Comparison of ENCODE assay signal across 15 cellular contexts in the genomic region with DNA sequence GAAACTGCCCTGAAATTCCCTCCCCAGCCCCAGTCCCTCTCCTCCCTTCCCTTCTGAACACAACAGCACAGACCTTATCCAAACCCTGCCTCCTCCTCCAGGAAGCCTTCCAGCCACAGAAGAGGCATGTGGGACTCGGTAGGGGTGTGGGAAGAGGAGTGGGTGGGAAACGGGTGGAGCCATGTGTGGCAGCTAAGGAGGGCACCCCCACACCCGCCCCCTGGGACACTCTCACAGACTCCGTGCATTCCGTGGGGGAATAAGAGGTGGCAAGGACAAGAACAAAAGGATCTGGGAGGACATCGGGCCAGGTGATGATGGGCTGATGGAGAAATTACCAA. TPM values are rescaled to one million over a fixed set of nuclear protein-coding genes. Genes with fewer than 3 reads are reported as not detected.
DNase-seq lines count a peak whose midpoint lies in the region; ATAC-seq and TF ChIP-seq lines count a peak whose summit lies in the region.
"Had no signal": no experiment of that assay in that cellular context is flagged by ENCODE, and none has a peak within 500 bp of the region (broad histone marks: within the 10 kb centered on the region; RNA-seq: fewer than 3 reads in every experiment).

No MANE protein-coding gene starts in this region.

- H3K9me3 ChIP-seq in lower lobe of right lung, result no peaks in the 10 kb centered on the region
- H3K9me3 ChIP-seq: SJSA1, tibial nerve had no signal

- H3K4me3 Mint-ChIP-seq in HFFc6, result peak overlapping the region; percentile 86; the same call in 1 of the 2 replicates
- peak overlapping the region in 3 of 5 experiments; percentile 74 to 86 (median 83) for H3K4me3 Mint-ChIP-seq in brain
- H3K4me3 Mint-ChIP-seq in stimulated activated effector memory CD8-positive, alpha-beta T cell treated with anti-CD3 and anti-CD28 coated beads, Interleukin-12 subunit alpha, Interleukin-12 subunit beta, amount 100 ng/mL, for 72 hours, result peak overlapping the region; percentile 54
- H3K4me3 Mint-ChIP-seq in stimulated activated memory B cell treated with anti-CD40 and anti-IgM and Interleukin-4, amounts not matched to agents 10 μg/mL and 1 μg/mL and 100 μg/mL, for 72 hours, result no peak overlapping the region

- H3K27ac ChIP-seq in lower lobe of right lung, result no peak overlapping the region
- H3K27ac ChIP-seq: brain microvascular endothelial cell, SJSA1, tibial nerve had no signal

- ATAC-seq in lower lobe of right lung, result no peak
- ATAC-seq in stimulated activated effector memory CD8-positive, alpha-beta T cell treated with anti-CD3 and anti-CD28 coated beads, Interleukin-12 subunit alpha, Interleukin-12 subunit beta, amount 100 ng/mL, for 72 hours, result no peak
- no peak for ATAC-seq in GM21367 (IDR thresholded peaks at IDR 0.05; ENCODE audit: unreplicated experiment)
- ATAC-seq in stimulated activated memory B cell treated with anti-CD40 and anti-IgM and Interleukin-4, amounts not matched to agents 10 μg/mL and 1 μg/mL and 100 μg/mL, for 72 hours, result no peak
- ATAC-seq in GM21390 (IDR thresholded peaks at IDR 0.05; ENCODE audit: unreplicated experiment), result no peak

- peaks cover 8% of the 10 kb centered on the region for H3K27me3 ChIP-seq in lower lobe of right lung (ENCODE audit: low read depth)
- H3K27me3 ChIP-seq: brain microvascular endothelial cell had no signal

- intact Hi-C loops in lower lobe of right lung (cut with DNase I), result no loop called here

- no peak overlapping the region for H3K4me3 ChIP-seq in lower lobe of right lung

- peaks cover 7% of the 10 kb centered on the region for H3K4me1 ChIP-seq in lower lobe of right lung

- H3K27me3 Mint-ChIP-seq in HFFc6 (ENCODE audit: insufficient read depth) (peaks cover 18% of the 10 kb centered on the region), brain (peaks cover 10% of the 10 kb centered on the region)
- peaks cover 64% of the 10 kb centered on the region for H3K27me3 Mint-ChIP-seq in stimulated activated memory B cell treated with anti-CD40 and anti-IgM and Interleukin-4, amounts not matched to agents 10 μg/mL and 1 μg/mL and 100 μg/mL, for 72 hours

- DNase-seq in HFFc6 (no peak), lower lobe of right lung (peak; percentile 30), inferior parietal cortex (ENCODE audit: extremely low spot score) (no peak)
- no peak for DNase-seq in stimulated activated effector memory CD8-positive, alpha-beta T cell treated with anti-CD3 and anti-CD28 coated beads, Interleukin-12 subunit alpha, Interleukin-12 subunit beta, amount 100 ng/mL, for 72 hours (ENCODE audit: low spot score in 2 of 2)
- DNase-seq: activated CD4-positive, alpha-beta T cell treated with anti-CD3 and anti-CD28 coated beads for 1 hour; stimulated activated naive CD4-positive, alpha-beta T cell treated with Interleukin-2 at 50 U/mL for 16 hours had no signal

- no peak overlapping the region for H3K27ac Mint-ChIP-seq in HFFc6
- no peak overlapping the region for H3K27ac Mint-ChIP-seq in brain
- H3K27ac Mint-ChIP-seq in stimulated activated effector memory CD8-positive, alpha-beta T cell treated with anti-CD3 and anti-CD28 coated beads, Interleukin-12 subunit alpha, Interleukin-12 subunit beta, amount 100 ng/mL, for 72 hours, result no peak overlapping the region
- H3K27ac Mint-ChIP-seq in stimulated activated memory B cell treated with anti-CD40 and anti-IgM and Interleukin-4, amounts not matched to agents 10 μg/mL and 1 μg/mL and 100 μg/mL, for 72 hours, result no peak overlapping the region
- H3K27ac Mint-ChIP-seq: activated naive CD8-positive, alpha-beta T cell treated with anti-CD3 and anti-CD28 coated beads, Interleukin-2, amount 50 U/mL, for 24 hours had no signal

- no peaks in the 10 kb centered on the region for H3K4me1 Mint-ChIP-seq in HFFc6 (ENCODE audit: low read depth)
- peaks cover 33% of the 10 kb centered on the region for H3K4me1 Mint-ChIP-seq in brain
- H3K4me1 Mint-ChIP-seq in stimulated activated effector memory CD8-positive, alpha-beta T cell treated with anti-CD3 and anti-CD28 coated beads, Interleukin-12 subunit alpha, Interleukin-12 subunit beta, amount 100 ng/mL, for 72 hours, result peaks cover 6% of the 10 kb centered on the region
- no peaks in the 10 kb centered on the region for H3K4me1 Mint-ChIP-seq in stimulated activated memory B cell treated with anti-CD40 and anti-IgM and Interleukin-4, amounts not matched to agents 10 μg/mL and 1 μg/mL and 100 μg/mL, for 72 hours

- H3K9me3 Mint-ChIP-seq in HFFc6 (no peaks in the 10 kb centered on the region), brain (peaks cover 0 to 9% (median 0%) of the 10 kb centered on the region in 5 experiments)
- H3K9me3 Mint-ChIP-seq in stimulated activated effector memory CD8-positive, alpha-beta T cell treated with anti-CD3 and anti-CD28 coated beads, Interleukin-12 subunit alpha, Interleukin-12 subunit beta, amount 100 ng/mL, for 72 hours, result no peaks in the 10 kb centered on the region
- H3K9me3 Mint-ChIP-seq in stimulated activated memory B cell treated with anti-CD40 and anti-IgM and Interleukin-4, amounts not matched to agents 10 μg/mL and 1 μg/mL and 100 μg/mL, for 72 hours, result peaks cover 3% of the 10 kb centered on the region
- H3K9me3 Mint-ChIP-seq: activated naive CD8-positive, alpha-beta T cell treated with anti-CD3 and anti-CD28 coated beads, Interleukin-2, amount 50 U/mL, for 24 hours had no signal

- H3K36me3 ChIP-seq in lower lobe of right lung, result no peaks in the 10 kb centered on the region
- H3K36me3 ChIP-seq: brain microvascular endothelial cell, SJSA1, tibial nerve had no signal

- H3K36me3 Mint-ChIP-seq in HFFc6 (ENCODE audit: low read depth) (no peaks in the 10 kb centered on the region), brain (no peaks in the 10 kb centered on the region)
- no peaks in the 10 kb centered on the region for H3K36me3 Mint-ChIP-seq in stimulated activated effector memory CD8-positive, alpha-beta T cell treated with anti-CD3 and anti-CD28 coated beads, Interleukin-12 subunit alpha, Interleukin-12 subunit beta, amount 100 ng/mL, for 72 hours
- no peaks in the 10 kb centered on the region for H3K36me3 Mint-ChIP-seq in stimulated activated memory B cell treated with anti-CD40 and anti-IgM and Interleukin-4, amounts not matched to agents 10 μg/mL and 1 μg/mL and 100 μg/mL, for 72 hours

- TF ChIP-seq CTCF in HFFc6 (IDR thresholded peaks at IDR 0.05) (no peak), brain (conservative IDR thresholded peaks at IDR 0.05) (no peak), lower lobe of right lung (IDR thresholded peaks at IDR 0.05) (no peak)

RNA-seq across cellular contexts. Expression of gene SLC6A12, which starts 24.4 kb away (rescaled TPM):
- not detected for total RNA-seq in HFFc6 (2021; fragmentation: NEBNext Ultra II Directional; extraction: Animal tissue kit (Norgen Biotek cat#: 25700))
- 16.6 TPM for polyA plus RNA-seq in brain (ENCODE audit: insufficient read depth, low read depth, low replicate concordance)
- total RNA-seq in lower lobe of right lung, result 14.2 TPM
- total RNA-seq: lung microvascular endothelial cell, SJSA1 had no signal

Comparison
In these comparisons a context has a peak if more than half of its experiments do, and no peak if none do; other contexts are left out.
1. RNA of gene SLC6A12, which starts 24.4 kb away (total RNA-seq): 14.2 TPM in lower lobe of right lung (single experiment); not detected in HFFc6; every median in the first group is over 10 times any median in the second.